ENCODE assay signal across 8 cellular contexts in the genomic region with DNA sequence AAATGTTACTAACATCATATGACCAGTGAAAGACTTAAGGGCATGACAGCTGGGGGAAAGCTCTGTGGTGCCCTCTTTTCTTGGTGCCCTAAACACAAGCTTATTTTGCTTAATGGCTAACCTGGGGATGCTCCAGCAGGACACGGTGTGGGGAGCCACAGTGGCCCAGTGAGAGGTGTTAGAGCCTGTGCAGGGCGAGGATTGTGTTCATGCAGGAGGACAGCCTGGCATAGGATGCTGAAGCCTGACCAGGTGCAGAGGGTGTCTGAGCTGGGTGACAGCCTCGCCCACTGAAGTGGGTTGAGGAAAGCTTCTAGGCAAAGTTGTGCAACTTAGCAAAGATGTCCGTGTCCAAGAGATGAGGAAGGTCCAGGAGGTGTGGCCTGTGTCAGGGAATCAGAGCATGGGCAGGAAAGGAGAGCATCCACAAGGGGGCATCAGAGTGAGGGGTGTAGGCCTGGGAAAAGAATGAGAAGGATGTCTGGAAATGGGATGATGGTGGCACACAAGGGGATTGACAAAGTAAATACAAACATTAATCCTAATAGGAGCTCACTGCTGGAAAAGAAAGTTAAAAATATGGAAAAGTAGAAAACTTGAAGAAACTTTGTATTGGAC. TPM values are rescaled to one million over a fixed set of nuclear protein-coding genes. Genes with fewer than 3 reads are reported as not detected.
DNase-seq lines count a peak whose midpoint lies in the region; ATAC-seq, FAIRE-seq and TF ChIP-seq lines count a peak whose summit lies in the region.

No MANE protein-coding gene starts in this region.

- H3K36me3 Mint-ChIP-seq in neural crest cell (ENCODE audit: low read depth), result peaks cover 3% of the 10 kb centered on the region

- H3K23ac ChIP-seq in H1 (ENCODE audit: insufficient read length), result no peak overlapping the region

- H3K14ac ChIP-seq in H1 (ENCODE audit: insufficient read length), result no peak overlapping the region

- peak; percentile 7 for DNase-seq in NCI-H510A treated with DMSO at 0.1 percent for 48 hours (lab: John Stamatoyannopoulos, UW)
- DNase-seq in NCI-H510A (lab: John Stamatoyannopoulos, UW), result no peak
- DNase-seq in WERI-Rb-1, result peak; percentile 79
- DNase-seq in H1 (ENCODE audit: low read depth in 1 of 2, low spot score in 2 of 2), result peak; percentile 23 to 76
- no peak for DNase-seq in neural crest cell (ENCODE audit: low read depth, low spot score)
- DNase-seq in dedifferentiated amniotic fluid mesenchymal stem cell (ENCODE audit: extremely low spot score), result no peak

- TF ChIP-seq CTCF in LNCAP (IDR thresholded peaks at IDR 0.05) (peak; percentile 52), WERI-Rb-1 (IDR thresholded peaks at IDR 0.05; ENCODE audit: low read depth, low read length) (peak; percentile 80), H1 (IDR thresholded peaks at IDR 0.05; ENCODE audit: control extremely low read depth in 1 of 3, insufficient read depth in 1 of 3, low read depth in 1 of 3, low read length in 3 of 3) (peak; percentile 71 to 85 (median 84)), neural crest cell (conservative IDR thresholded peaks at IDR 0.05) (peak; percentile 55)

- no peak overlapping the region for H2BK120ac ChIP-seq in H1 (replicated peaks; ENCODE audit: low read depth, low read length)

- no peaks in the 10 kb centered on the region for H3K79me1 ChIP-seq in H1 (ENCODE audit: low read depth, low read length)

- H3K27ac ChIP-seq in WERI-Rb-1, result no peak overlapping the region
- no peak overlapping the region for H3K27ac ChIP-seq in H1 (ENCODE audit: low read depth, low read length)

- H3K4me1 Mint-ChIP-seq in neural crest cell, result no peaks in the 10 kb centered on the region

- no peak overlapping the region for H3K4me2 ChIP-seq in H1 (ENCODE audit: insufficient read depth in 1 of 2, low read depth in 2 of 2, low read length in 2 of 2)

- no peak overlapping the region for H2AK5ac ChIP-seq in H1 (ENCODE audit: low read depth, low read length)

- no peak overlapping the region for H2BK20ac ChIP-seq in H1 (ENCODE audit: low read length)

- H4K20me1 ChIP-seq in H1 (replicated peaks in 1 of 2; ENCODE audit: control insufficient read depth in 1 of 2, insufficient read depth in 2 of 2, low read length in 2 of 2), result no peaks in the 10 kb centered on the region

- ATAC-seq in GM21619 (IDR thresholded peaks at IDR 0.05; ENCODE audit: unreplicated experiment), result no peak

- H3K27me3 ChIP-seq in WERI-Rb-1 (ENCODE audit: insufficient read depth, low read depth, severe bottlenecking) (no peaks in the 10 kb centered on the region), H1 (replicated peaks in 1 of 4; ENCODE audit: control insufficient read depth in 3 of 4, extremely low read depth in 1 of 4, insufficient read depth in 3 of 4, low read length in 3 of 4) (peaks cover 0 to 1% (median 0%) of the 10 kb centered on the region in 4 experiments; a peak in 1 of 7 replicates)

- H3K36me3 ChIP-seq in WERI-Rb-1 (no peaks in the 10 kb centered on the region), H1 (ENCODE audit: control insufficient read depth in 2 of 4, insufficient read depth in 4 of 4, low read length in 3 of 4) (no peaks in the 10 kb centered on the region)

- no peak overlapping the region for H3K56ac ChIP-seq in H1 (replicated peaks; ENCODE audit: insufficient read length, low read depth, low read length)

- H4K8ac ChIP-seq in H1 (ENCODE audit: extremely low read depth, insufficient read depth, low read length), result peak overlapping the region; percentile 54; the same call in 1 of the 2 replicates

- no peak overlapping the region for H3K27ac Mint-ChIP-seq in neural crest cell (ENCODE audit: unreplicated experiment)

- H3K4me3 ChIP-seq in WERI-Rb-1 (ENCODE audit: low read depth, low read length), result no peak overlapping the region
- no peak overlapping the region for H3K4me3 ChIP-seq in H1 (ENCODE audit: extremely low read depth in 1 of 4, insufficient read depth in 2 of 4, low read depth in 3 of 4, low read length in 4 of 4)

- no peak overlapping the region for H4K5ac ChIP-seq in H1 (ENCODE audit: insufficient read length, low read depth, low read length)

- no peak overlapping the region for H3K4ac ChIP-seq in H1 (replicated peaks; ENCODE audit: insufficient read length, low read depth, low read length)

- H2AFZ ChIP-seq in H1 (ENCODE audit: low read length), result peak overlapping the region; percentile 89; the same call in 1 of the 2 replicates

- peaks cover 7% of the 10 kb centered on the region for H3K9me3 Mint-ChIP-seq in neural crest cell

- no peaks in the 10 kb centered on the region for H3K27me3 Mint-ChIP-seq in neural crest cell (ENCODE audit: low read depth)

- H2BK12ac ChIP-seq in H1 (ENCODE audit: low read depth, low read length), result no peak overlapping the region

- no peak overlapping the region for H2BK15ac ChIP-seq in H1 (ENCODE audit: low read length)

- H3K9me3 ChIP-seq in WERI-Rb-1 (ENCODE audit: severe bottlenecking) (no peaks in the 10 kb centered on the region), H1 (ENCODE audit: insufficient read depth in 2 of 2, low read depth in 1 of 2, low read length in 1 of 2) (no peaks in the 10 kb centered on the region)

- H3K4me3 Mint-ChIP-seq in neural crest cell, result no peak overlapping the region

- no peaks in the 10 kb centered on the region for H3K4me1 ChIP-seq in H1 (replicated peaks in 1 of 4; ENCODE audit: control insufficient read depth in 3 of 4, insufficient read depth in 4 of 4, low read length in 3 of 4)

- no peak overlapping the region for H4K91ac ChIP-seq in H1 (replicated peaks; ENCODE audit: insufficient read length, low read length)

- FAIRE-seq in H1 (lab: Jason Lieb, UNC), result peak; percentile 78

- no peak overlapping the region for H3K18ac ChIP-seq in H1 (ENCODE audit: extremely low read depth, low read length)

- no peaks in the 10 kb centered on the region for H3K79me2 ChIP-seq in H1 (ENCODE audit: control insufficient read depth in 1 of 2, insufficient read depth in 2 of 2, low read length in 2 of 2)

- no peaks in the 10 kb centered on the region for H3K23me2 ChIP-seq in H1 (ENCODE audit: low read depth, low read length)

- 74% methylated on average over 4 of the region's 4 CpGs; no CpG with 5 or more reads in 1 of the 2 experiments for WGBS in H1 (ENCODE audit: extremely low coverage in 1 of 2, insufficient coverage in 1 of 2, insufficient read length in 1 of 2, insufficient replicate concordance in 2 of 2, low coverage in 1 of 2, low lambda C conversion rate in 2 of 2, missing lambda C conversion rate in 1 of 2), 2 experiments

- no peak overlapping the region for H3K9ac ChIP-seq in H1 (replicated peaks in 1 of 4; ENCODE audit: extremely low read depth in 1 of 4, low read depth in 3 of 4, low read length in 3 of 4)

- CTCF ChIA-PET in H1 (lab: Charles Lee; ENCODE audit: partially characterized antibody), result interaction anchor here (0.6 to 3.2 kb wide), 50 partner anchors 8 to 523 kb away, joined by 3 to 19 read pairs (median 4); partner anchors contain the start of genes SLC17A1 and SLC17A4

- TF ChIP-seq RAD21 in H1 (IDR thresholded peaks at IDR 0.05 in 1 of 2, conservative IDR thresholded peaks at IDR 0.05 in 1 of 2; ENCODE audit: low read depth in 2 of 2, low read length in 2 of 2), result peak; percentile 70 to 71

- no peak for TF ChIP-seq POLR2A in H1 (IDR thresholded peaks at IDR 0.05; ENCODE audit: control extremely low read depth in 1 of 2, low read depth in 2 of 2, low read length in 2 of 2)

- POLR2A ChIA-PET in H1 (lab: Charles Lee; ENCODE audit: partially characterized antibody), result no interaction called here

- no peak for TF ChIP-seq EP300 in H1 (IDR thresholded peaks at IDR 0.05; ENCODE audit: borderline replicate concordance in 1 of 2, low read depth in 2 of 2, low read length in 2 of 2)

- H2BK5ac ChIP-seq in H1 (ENCODE audit: low read depth, low read length), result no peak overlapping the region

TF ChIP-seq in H1, 55 proteins besides CTCF, POLR2A, EP300 and RAD21 (continues in another document):
- TF ChIP-seq, protein P1, sequence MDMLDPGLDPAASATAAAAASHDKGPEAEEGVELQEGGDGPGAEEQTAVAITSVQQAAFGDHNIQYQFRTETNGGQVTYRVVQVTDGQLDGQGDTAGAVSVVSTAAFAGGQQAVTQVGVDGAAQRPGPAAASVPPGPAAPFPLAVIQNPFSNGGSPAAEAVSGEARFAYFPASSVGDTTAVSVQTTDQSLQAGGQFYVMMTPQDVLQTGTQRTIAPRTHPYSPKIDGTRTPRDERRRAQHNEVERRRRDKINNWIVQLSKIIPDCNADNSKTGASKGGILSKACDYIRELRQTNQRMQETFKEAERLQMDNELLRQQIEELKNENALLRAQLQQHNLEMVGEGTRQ (IDR thresholded peaks at IDR 0.05; ENCODE audit: low read length), result no peak
- TF ChIP-seq POLR2AphosphoS5 (IDR thresholded peaks at IDR 0.05; ENCODE audit: low read depth, low read length) (no peak), EZH2 (IDR thresholded peaks at IDR 0.05; ENCODE audit: low read depth, low read length, severe bottlenecking) (no peak), SIRT6 (IDR thresholded peaks at IDR 0.05; ENCODE audit: low read length) (no peak), PHF8 (conservative IDR thresholded peaks at IDR 0.05; ENCODE audit: low read depth, low read length) (no peak), MAFK (IDR thresholded peaks at IDR 0.05; ENCODE audit: low read depth, low read length) (no peak), CHD2 (IDR thresholded peaks at IDR 0.05; ENCODE audit: low read length) (no peak), TCF12 (IDR thresholded peaks at IDR 0.05; ENCODE audit: low read depth, low read length) (no peak), SP4 (IDR thresholded peaks at IDR 0.05; ENCODE audit: low read length) (no peak)

RNA-seq across cellular contexts. Expression of gene SLC17A4, which starts 33.9 kb away (rescaled TPM):
- not detected in 2 replicates for total RNA-seq in H1 (2021; fragmentation: NEBNext Ultra II Directional; extraction: Animal tissue kit (Norgen Biotek cat#: 25700))
- not detected in 2 replicates for polyA plus RNA-seq in H1 (2011; rRNA removed)
- not detected for polyA plus RNA-seq in H1 (2011; cell fraction: cytosol; rRNA removed)
- not detected for polyA plus RNA-seq in H1 (2011; cell fraction: nucleus; rRNA removed)
- polyA plus RNA-seq in H1 (2012, experiment 1 of 2), result not detected in 4 replicates
- polyA plus RNA-seq in H1 (2012, experiment 2 of 2), result not detected
- not detected for polyA plus RNA-seq in H1 (2013, experiment 1 of 2)
- not detected for polyA plus RNA-seq in H1 (2013, experiment 2 of 2)
- not detected in 2 replicates for polyA minus RNA-seq in H1 (2011; rRNA and poly(A)+ RNA removed)
- not detected for polyA minus RNA-seq in H1 (2011; cell fraction: cytosol; rRNA and poly(A)+ RNA removed)
- polyA minus RNA-seq in H1 (2011; cell fraction: nucleus; rRNA and poly(A)+ RNA removed), result not detected
- not detected in 2 replicates for total RNA-seq in neural crest cell

RNA-seq across cellular contexts. Expression of gene SLC17A1, which starts 43.4 kb away (rescaled TPM):
- total RNA-seq in H1 (2021; fragmentation: NEBNext Ultra II Directional; extraction: Animal tissue kit (Norgen Biotek cat#: 25700)), result not detected in 2 replicates
- polyA plus RNA-seq in H1 (2011; rRNA removed), result not detected in 2 replicates
- polyA plus RNA-seq in H1 (2011; cell fraction: cytosol; rRNA removed), result not detected
- polyA plus RNA-seq in H1 (2011; cell fraction: nucleus; rRNA removed), result not detected
- polyA plus RNA-seq in H1 (2012, experiment 1 of 2), result not detected in 4 replicates
- polyA plus RNA-seq in H1 (2012, experiment 2 of 2), result not detected
- polyA plus RNA-seq in H1 (2013, experiment 1 of 2), result not detected
- not detected for polyA plus RNA-seq in H1 (2013, experiment 2 of 2)
- polyA minus RNA-seq in H1 (2011; rRNA and poly(A)+ RNA removed), result not detected in 2 replicates
- not detected for polyA minus RNA-seq in H1 (2011; cell fraction: cytosol; rRNA and poly(A)+ RNA removed)
- polyA minus RNA-seq in H1 (2011; cell fraction: nucleus; rRNA and poly(A)+ RNA removed), result not detected
- not detected in 2 replicates for total RNA-seq in neural crest cell

Comparison
In these comparisons a context has a peak if more than half of its experiments do, and no peak if none do; other contexts are left out.
1. DNase-seq: peak in NCI-H510A treated with DMSO at 0.1 percent for 48 hours (single experiment), WERI-Rb-1 (single experiment) and H1 (2 of 2); none in NCI-H510A (single experiment), neural crest cell (single experiment) and dedifferentiated amniotic fluid mesenchymal stem cell (single experiment).
2. Peak in every context shown above with its lines, with median percentiles within 50 percentile points of each other: CTCF ChIP-seq.